ENCODE assay signal across 23 cellular contexts in genomic region chr1:38244218-38244617, GRCh38.
"Had no signal": no experiment of that assay in that cellular context is flagged by ENCODE, and none has a peak within 500 bp of the region (broad histone marks: within the 10 kb centered on the region; RNA-seq: fewer than 3 reads in every experiment).

No MANE protein-coding gene starts in this region.

- ATAC-seq: activated CD8-positive, alpha-beta T cell treated with anti-CD3 and anti-CD28 coated beads for 36 hours; activated T-helper 17 cell treated with anti-CD3 and anti-CD28 coated beads, Interleukin-2, amount 50 U/mL, for 72 hours; naive thymus-derived CD8-positive, alpha-beta T cell; stimulated activated effector memory CD8-positive, alpha-beta T cell treated with anti-CD3 and anti-CD28 coated beads, Interleukin-12 subunit alpha, Interleukin-12 subunit beta, amount 100 ng/mL, for 72 hours had no signal

- H3K4me3 ChIP-seq: cardiac muscle cell, hepatocyte, sigmoid colon, stomach, vagina had no signal

- H3K27me3 ChIP-seq: cardiac muscle cell, vagina had no signal

- H3K4me1 ChIP-seq: parathyroid adenoma had no signal

- H3K9me3 Mint-ChIP-seq: activated B cell treated with CpG ODN at 0.5 μM for 24 hours; activated CD8-positive, alpha-beta T cell treated with anti-CD3 and anti-CD28 coated beads for 36 hours; activated naive CD8-positive, alpha-beta T cell treated with anti-CD3 and anti-CD28 coated beads for 36 hours; activated T-helper 17 cell treated with anti-CD3 and anti-CD28 coated beads, Interleukin-2, amount 50 U/mL, for 72 hours; dendritic cell treated with granulocyte-macrophage colony-stimulating factor and Interleukin-4, amounts not matched to agents 40 ng/mL and 50 ng/mL, for 4 days; memory B cell; naive thymus-derived CD8-positive, alpha-beta T cell; stimulated activated effector memory CD8-positive, alpha-beta T cell treated with anti-CD3 and anti-CD28 coated beads, Interleukin-12 subunit alpha, Interleukin-12 subunit beta, amount 100 ng/mL, for 72 hours; T-helper 2 cell treated with Interferon-gamma antibody and Interleukin-4, amounts not matched to agents 5 μg/mL and 100 μg/mL, for 36 hours had no signal

- H3K36me3 ChIP-seq: cardiac muscle cell, sigmoid colon, stomach, vagina had no signal

- H3K4me1 Mint-ChIP-seq: activated B cell treated with CpG ODN at 0.5 μM for 24 hours; activated naive CD8-positive, alpha-beta T cell treated with anti-CD3 and anti-CD28 coated beads for 36 hours; activated T-helper 17 cell treated with anti-CD3 and anti-CD28 coated beads, Interleukin-2, amount 50 U/mL, for 72 hours; stimulated activated effector memory CD8-positive, alpha-beta T cell treated with anti-CD3 and anti-CD28 coated beads, Interleukin-12 subunit alpha, Interleukin-12 subunit beta, amount 100 ng/mL, for 72 hours had no signal

- H3K4me3 Mint-ChIP-seq: activated B cell treated with CpG ODN at 0.5 μM for 24 hours; activated CD8-positive, alpha-beta T cell treated with anti-CD3 and anti-CD28 coated beads for 36 hours; activated naive CD8-positive, alpha-beta T cell treated with anti-CD3 and anti-CD28 coated beads for 36 hours; activated T-helper 17 cell treated with anti-CD3 and anti-CD28 coated beads, Interleukin-2, amount 50 U/mL, for 72 hours; dendritic cell treated with granulocyte-macrophage colony-stimulating factor and Interleukin-4, amounts not matched to agents 40 ng/mL and 50 ng/mL, for 4 days; memory B cell; naive thymus-derived CD8-positive, alpha-beta T cell; stimulated activated effector memory CD8-positive, alpha-beta T cell treated with anti-CD3 and anti-CD28 coated beads, Interleukin-12 subunit alpha, Interleukin-12 subunit beta, amount 100 ng/mL, for 72 hours; T-helper 2 cell treated with Interferon-gamma antibody and Interleukin-4, amounts not matched to agents 5 μg/mL and 100 μg/mL, for 36 hours had no signal

- DNase-seq: activated B cell treated with CpG ODN at 0.5 μM for 24 hours; activated CD4-positive, alpha-beta T cell treated with anti-CD3 and anti-CD28 coated beads for 4 hours; activated CD8-positive, alpha-beta T cell treated with anti-CD3 and anti-CD28 coated beads for 36 hours; activated naive CD4-positive, alpha-beta T cell; activated naive CD8-positive, alpha-beta T cell treated with anti-CD3 and anti-CD28 coated beads for 36 hours; activated T-cell treated with anti-CD3 and anti-CD28 coated beads, Interleukin-2, amount 50 U/mL, for 1 hour; amniotic stem cell; effector memory CD4-positive, alpha-beta T cell; foreskin fibroblast; naive thymus-derived CD8-positive, alpha-beta T cell; sigmoid colon; stimulated activated CD4-positive, alpha-beta T cell treated with anti-CD3 and anti-CD28 coated beads, Interleukin-4, amount 100 ng/mL, for 24 hours; stomach; trophoblast cell had no signal

- H3K36me3 Mint-ChIP-seq: activated naive CD8-positive, alpha-beta T cell treated with anti-CD3 and anti-CD28 coated beads for 36 hours; memory B cell; naive thymus-derived CD8-positive, alpha-beta T cell; stimulated activated effector memory CD8-positive, alpha-beta T cell treated with anti-CD3 and anti-CD28 coated beads, Interleukin-12 subunit alpha, Interleukin-12 subunit beta, amount 100 ng/mL, for 72 hours had no signal

- H3K9me3 ChIP-seq: sigmoid colon, stomach, vagina had no signal

- H3K27ac Mint-ChIP-seq: activated B cell treated with CpG ODN at 0.5 μM for 24 hours; activated CD8-positive, alpha-beta T cell treated with anti-CD3 and anti-CD28 coated beads for 36 hours; activated naive CD8-positive, alpha-beta T cell treated with anti-CD3 and anti-CD28 coated beads for 36 hours; activated T-helper 17 cell treated with anti-CD3 and anti-CD28 coated beads, Interleukin-2, amount 50 U/mL, for 72 hours; dendritic cell treated with granulocyte-macrophage colony-stimulating factor and Interleukin-4, amounts not matched to agents 40 ng/mL and 50 ng/mL, for 4 days; memory B cell; naive thymus-derived CD8-positive, alpha-beta T cell; stimulated activated effector memory CD8-positive, alpha-beta T cell treated with anti-CD3 and anti-CD28 coated beads, Interleukin-12 subunit alpha, Interleukin-12 subunit beta, amount 100 ng/mL, for 72 hours; T-helper 2 cell treated with Interferon-gamma antibody and Interleukin-4, amounts not matched to agents 5 μg/mL and 100 μg/mL, for 36 hours had no signal

- H3K4me2 ChIP-seq: hepatocyte had no signal

- H2AFZ ChIP-seq: hepatocyte, parathyroid adenoma had no signal

- H3K9ac ChIP-seq: parathyroid adenoma had no signal

- H3K27ac ChIP-seq: cardiac muscle cell, hepatocyte, parathyroid adenoma, sigmoid colon, stomach, vagina had no signal
